In genomic region chr7:94654764-94655561, GRCh38 we compare ENCODE assay signal across 1 cellular context.
TF ChIP-seq lines count a peak whose summit lies in the region.

No MANE protein-coding gene starts in this region.

TF ChIP-seq in IMR-90, 13 proteins besides CTCF, POLR2A, EP300 and RAD21:
- TF ChIP-seq RCOR1 (IDR thresholded peaks at IDR 0.05; ENCODE audit: insufficient replicate concordance, low read length) = no peak
- TF ChIP-seq, protein P1, sequence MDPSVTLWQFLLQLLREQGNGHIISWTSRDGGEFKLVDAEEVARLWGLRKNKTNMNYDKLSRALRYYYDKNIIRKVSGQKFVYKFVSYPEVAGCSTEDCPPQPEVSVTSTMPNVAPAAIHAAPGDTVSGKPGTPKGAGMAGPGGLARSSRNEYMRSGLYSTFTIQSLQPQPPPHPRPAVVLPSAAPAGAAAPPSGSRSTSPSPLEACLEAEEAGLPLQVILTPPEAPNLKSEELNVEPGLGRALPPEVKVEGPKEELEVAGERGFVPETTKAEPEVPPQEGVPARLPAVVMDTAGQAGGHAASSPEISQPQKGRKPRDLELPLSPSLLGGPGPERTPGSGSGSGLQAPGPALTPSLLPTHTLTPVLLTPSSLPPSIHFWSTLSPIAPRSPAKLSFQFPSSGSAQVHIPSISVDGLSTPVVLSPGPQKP (IDR thresholded peaks at IDR 0.05; ENCODE audit: borderline replicate concordance, low read depth, low read length) = no peak
- peak; percentile 63 for TF ChIP-seq BHLHE40 (IDR thresholded peaks at IDR 0.05; ENCODE audit: low read depth, low read length)
- TF ChIP-seq FOS (IDR thresholded peaks at IDR 0.05; ENCODE audit: low read depth, low read length) = no peak
- TF ChIP-seq SMC3 (IDR thresholded peaks at IDR 0.05; ENCODE audit: low read depth, low read length) = no peak
- TF ChIP-seq, protein P2, sequence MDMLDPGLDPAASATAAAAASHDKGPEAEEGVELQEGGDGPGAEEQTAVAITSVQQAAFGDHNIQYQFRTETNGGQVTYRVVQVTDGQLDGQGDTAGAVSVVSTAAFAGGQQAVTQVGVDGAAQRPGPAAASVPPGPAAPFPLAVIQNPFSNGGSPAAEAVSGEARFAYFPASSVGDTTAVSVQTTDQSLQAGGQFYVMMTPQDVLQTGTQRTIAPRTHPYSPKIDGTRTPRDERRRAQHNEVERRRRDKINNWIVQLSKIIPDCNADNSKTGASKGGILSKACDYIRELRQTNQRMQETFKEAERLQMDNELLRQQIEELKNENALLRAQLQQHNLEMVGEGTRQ (IDR thresholded peaks at IDR 0.05; ENCODE audit: low read depth, low read length) = no peak
TF ChIP-seq in IMR-90: peak in this region for 1.
